ENCODE assay signal across 1 cellular context in the genomic region with DNA sequence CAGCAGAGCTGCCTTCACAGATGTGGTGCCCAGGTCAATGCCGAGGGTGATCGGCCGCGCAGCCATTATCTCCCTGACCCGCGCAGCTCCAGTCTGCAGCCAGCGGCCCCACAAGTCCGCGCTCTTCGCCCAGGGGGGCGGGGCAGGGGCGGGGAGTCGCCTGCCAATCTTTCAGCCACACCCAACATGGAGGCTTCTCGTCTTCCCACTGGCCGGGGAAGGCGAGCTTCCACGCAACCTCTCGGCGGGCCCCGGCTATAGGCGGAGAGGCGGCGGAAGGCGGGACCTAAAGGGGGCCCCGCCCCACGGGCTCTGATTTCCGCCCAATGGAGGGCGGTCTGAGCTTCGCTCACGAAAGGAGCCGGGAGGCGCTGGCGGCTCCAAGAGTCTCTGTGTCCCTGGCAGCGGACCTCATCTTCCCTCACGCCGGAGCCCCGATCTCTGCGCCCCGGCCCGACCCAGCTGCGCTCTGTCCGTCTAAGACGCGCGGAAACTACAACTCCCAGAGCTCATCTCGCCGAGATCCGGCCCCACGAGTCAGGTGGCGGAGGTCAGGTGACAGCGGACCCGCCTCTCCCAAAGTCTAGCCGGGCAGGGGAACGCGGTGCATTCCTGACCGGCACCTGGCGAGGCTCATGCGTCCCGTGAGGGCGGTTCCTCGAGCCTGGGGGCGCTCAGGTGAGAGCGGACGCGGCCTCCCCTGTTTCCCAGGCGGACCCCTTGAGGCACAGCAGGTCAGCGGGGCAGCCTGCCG.
TF ChIP-seq lines count a peak whose summit lies in the region.

A gene (plus strand): TSS at position 607 of the 754 bp plus-strand sequence. CDS start 3,447 bp downstream, outside the sequence.
A gene with protein sequence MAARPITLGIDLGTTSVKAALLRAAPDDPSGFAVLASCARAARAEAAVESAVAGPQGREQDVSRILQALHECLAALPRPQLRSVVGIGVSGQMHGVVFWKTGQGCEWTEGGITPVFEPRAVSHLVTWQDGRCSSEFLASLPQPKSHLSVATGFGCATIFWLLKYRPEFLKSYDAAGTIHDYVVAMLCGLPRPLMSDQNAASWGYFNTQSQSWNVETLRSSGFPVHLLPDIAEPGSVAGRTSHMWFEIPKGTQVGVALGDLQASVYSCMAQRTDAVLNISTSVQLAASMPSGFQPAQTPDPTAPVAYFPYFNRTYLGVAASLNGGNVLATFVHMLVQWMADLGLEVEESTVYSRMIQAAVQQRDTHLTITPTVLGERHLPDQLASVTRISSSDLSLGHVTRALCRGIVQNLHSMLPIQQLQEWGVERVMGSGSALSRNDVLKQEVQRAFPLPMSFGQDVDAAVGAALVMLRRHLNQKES (minus strand): TSS at position 97 of the 754 bp plus-strand sequence. CDS start 31 bp downstream, at position 66.

TF ChIP-seq in HEK293, 187 proteins besides CTCF, POLR2A, EP300 and RAD21 (continued from another document and continues in another):
- TF ChIP-seq, protein P1, sequence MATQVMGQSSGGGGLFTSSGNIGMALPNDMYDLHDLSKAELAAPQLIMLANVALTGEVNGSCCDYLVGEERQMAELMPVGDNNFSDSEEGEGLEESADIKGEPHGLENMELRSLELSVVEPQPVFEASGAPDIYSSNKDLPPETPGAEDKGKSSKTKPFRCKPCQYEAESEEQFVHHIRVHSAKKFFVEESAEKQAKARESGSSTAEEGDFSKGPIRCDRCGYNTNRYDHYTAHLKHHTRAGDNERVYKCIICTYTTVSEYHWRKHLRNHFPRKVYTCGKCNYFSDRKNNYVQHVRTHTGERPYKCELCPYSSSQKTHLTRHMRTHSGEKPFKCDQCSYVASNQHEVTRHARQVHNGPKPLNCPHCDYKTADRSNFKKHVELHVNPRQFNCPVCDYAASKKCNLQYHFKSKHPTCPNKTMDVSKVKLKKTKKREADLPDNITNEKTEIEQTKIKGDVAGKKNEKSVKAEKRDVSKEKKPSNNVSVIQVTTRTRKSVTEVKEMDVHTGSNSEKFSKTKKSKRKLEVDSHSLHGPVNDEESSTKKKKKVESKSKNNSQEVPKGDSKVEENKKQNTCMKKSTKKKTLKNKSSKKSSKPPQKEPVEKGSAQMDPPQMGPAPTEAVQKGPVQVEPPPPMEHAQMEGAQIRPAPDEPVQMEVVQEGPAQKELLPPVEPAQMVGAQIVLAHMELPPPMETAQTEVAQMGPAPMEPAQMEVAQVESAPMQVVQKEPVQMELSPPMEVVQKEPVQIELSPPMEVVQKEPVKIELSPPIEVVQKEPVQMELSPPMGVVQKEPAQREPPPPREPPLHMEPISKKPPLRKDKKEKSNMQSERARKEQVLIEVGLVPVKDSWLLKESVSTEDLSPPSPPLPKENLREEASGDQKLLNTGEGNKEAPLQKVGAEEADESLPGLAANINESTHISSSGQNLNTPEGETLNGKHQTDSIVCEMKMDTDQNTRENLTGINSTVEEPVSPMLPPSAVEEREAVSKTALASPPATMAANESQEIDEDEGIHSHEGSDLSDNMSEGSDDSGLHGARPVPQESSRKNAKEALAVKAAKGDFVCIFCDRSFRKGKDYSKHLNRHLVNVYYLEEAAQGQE (tag by site-specific recombination; IDR thresholded peaks at IDR 0.05) = peak; percentile 19; the same call in 1 of the 2 replicates
- no peak for TF ChIP-seq ZNF768 (tag by site-specific recombination; IDR thresholded peaks at IDR 0.05)
- TF ChIP-seq ZNF121 (tag by site-specific recombination; IDR thresholded peaks at IDR 0.05) = no peak
- TF ChIP-seq ZNF658 (tag by site-specific recombination; IDR thresholded peaks at IDR 0.05) = no peak
- no peak for TF ChIP-seq ZNF529 (tag by site-specific recombination; IDR thresholded peaks at IDR 0.05; ENCODE audit: insufficient replicate concordance)
- no peak for TF ChIP-seq ZNF221 (tag by site-specific recombination; IDR thresholded peaks at IDR 0.05; ENCODE audit: borderline replicate concordance)
- TF ChIP-seq, protein P2, sequence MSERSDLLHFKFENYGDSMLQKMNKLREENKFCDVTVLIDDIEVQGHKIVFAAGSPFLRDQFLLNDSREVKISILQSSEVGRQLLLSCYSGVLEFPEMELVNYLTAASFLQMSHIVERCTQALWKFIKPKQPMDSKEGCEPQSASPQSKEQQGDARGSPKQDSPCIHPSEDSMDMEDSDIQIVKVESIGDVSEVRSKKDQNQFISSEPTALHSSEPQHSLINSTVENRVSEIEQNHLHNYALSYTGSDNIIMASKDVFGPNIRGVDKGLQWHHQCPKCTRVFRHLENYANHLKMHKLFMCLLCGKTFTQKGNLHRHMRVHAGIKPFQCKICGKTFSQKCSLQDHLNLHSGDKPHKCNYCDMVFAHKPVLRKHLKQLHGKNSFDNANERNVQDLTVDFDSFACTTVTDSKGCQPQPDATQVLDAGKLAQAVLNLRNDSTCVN (tag by site-specific recombination; optimal IDR thresholded peaks at IDR 0.05) = peak; percentile 81
- TF ChIP-seq ZNF776 (tag by site-specific recombination; IDR thresholded peaks at IDR 0.05; ENCODE audit: borderline replicate concordance) = no peak
- TF ChIP-seq YY2 (tag by site-specific recombination; IDR thresholded peaks at IDR 0.05) = peak; percentile 58; the same call in 1 of the 2 replicates
- no peak for TF ChIP-seq ZNF132 (tag by site-specific recombination; IDR thresholded peaks at IDR 0.05; ENCODE audit: borderline replicate concordance)
- no peak for TF ChIP-seq ZNF354C (tag by site-specific recombination; IDR thresholded peaks at IDR 0.05; ENCODE audit: borderline replicate concordance, low read depth)
- no peak for TF ChIP-seq GLI4 (tag by site-specific recombination; IDR thresholded peaks at IDR 0.05)
- TF ChIP-seq, protein P3, sequence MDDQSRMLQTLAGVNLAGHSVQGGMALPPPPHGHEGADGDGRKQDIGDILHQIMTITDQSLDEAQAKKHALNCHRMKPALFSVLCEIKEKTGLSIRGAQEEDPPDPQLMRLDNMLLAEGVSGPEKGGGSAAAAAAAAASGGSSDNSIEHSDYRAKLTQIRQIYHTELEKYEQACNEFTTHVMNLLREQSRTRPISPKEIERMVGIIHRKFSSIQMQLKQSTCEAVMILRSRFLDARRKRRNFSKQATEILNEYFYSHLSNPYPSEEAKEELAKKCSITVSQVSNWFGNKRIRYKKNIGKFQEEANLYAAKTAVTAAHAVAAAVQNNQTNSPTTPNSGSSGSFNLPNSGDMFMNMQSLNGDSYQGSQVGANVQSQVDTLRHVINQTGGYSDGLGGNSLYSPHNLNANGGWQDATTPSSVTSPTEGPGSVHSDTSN (CRISPR knock-in tag; IDR thresholded peaks at IDR 0.05) = no peak; the same call in none of the 2 replicates
- TF ChIP-seq ZNF114 (tag by site-specific recombination; IDR thresholded peaks at IDR 0.05) = no peak
- TF ChIP-seq ZNF558 (tag by site-specific recombination; IDR thresholded peaks at IDR 0.05) = no peak
- no peak for TF ChIP-seq EGR2 (tag by site-specific recombination; IDR thresholded peaks at IDR 0.05; ENCODE audit: low read depth)
- no peak for TF ChIP-seq HOXA7 (CRISPR knock-in tag; IDR thresholded peaks at IDR 0.05; ENCODE audit: borderline replicate concordance)
- no peak for TF ChIP-seq ZNF791 (tag by site-specific recombination; IDR thresholded peaks at IDR 0.05)
- TF ChIP-seq SETDB1 (IDR thresholded peaks at IDR 0.05; ENCODE audit: insufficient read length, low read length) = no peak
- TF ChIP-seq ZNF302 (tag by site-specific recombination; IDR thresholded peaks at IDR 0.05; ENCODE audit: low read depth) = no peak
- no peak for TF ChIP-seq ZNF530 (tag by site-specific recombination; IDR thresholded peaks at IDR 0.05; ENCODE audit: low read depth)
- no peak for TF ChIP-seq ZNF623 (tag by site-specific recombination; IDR thresholded peaks at IDR 0.05)
- TF ChIP-seq, protein P4, sequence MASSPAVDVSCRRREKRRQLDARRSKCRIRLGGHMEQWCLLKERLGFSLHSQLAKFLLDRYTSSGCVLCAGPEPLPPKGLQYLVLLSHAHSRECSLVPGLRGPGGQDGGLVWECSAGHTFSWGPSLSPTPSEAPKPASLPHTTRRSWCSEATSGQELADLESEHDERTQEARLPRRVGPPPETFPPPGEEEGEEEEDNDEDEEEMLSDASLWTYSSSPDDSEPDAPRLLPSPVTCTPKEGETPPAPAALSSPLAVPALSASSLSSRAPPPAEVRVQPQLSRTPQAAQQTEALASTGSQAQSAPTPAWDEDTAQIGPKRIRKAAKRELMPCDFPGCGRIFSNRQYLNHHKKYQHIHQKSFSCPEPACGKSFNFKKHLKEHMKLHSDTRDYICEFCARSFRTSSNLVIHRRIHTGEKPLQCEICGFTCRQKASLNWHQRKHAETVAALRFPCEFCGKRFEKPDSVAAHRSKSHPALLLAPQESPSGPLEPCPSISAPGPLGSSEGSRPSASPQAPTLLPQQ (tag by site-specific recombination; IDR thresholded peaks at IDR 0.05) = peak; percentile 50
- no peak for TF ChIP-seq ZNF423 (tag by site-specific recombination; IDR thresholded peaks at IDR 0.05)
- TF ChIP-seq ZNF239 (tag by site-specific recombination; IDR thresholded peaks at IDR 0.05) = no peak
- TF ChIP-seq, protein P5, sequence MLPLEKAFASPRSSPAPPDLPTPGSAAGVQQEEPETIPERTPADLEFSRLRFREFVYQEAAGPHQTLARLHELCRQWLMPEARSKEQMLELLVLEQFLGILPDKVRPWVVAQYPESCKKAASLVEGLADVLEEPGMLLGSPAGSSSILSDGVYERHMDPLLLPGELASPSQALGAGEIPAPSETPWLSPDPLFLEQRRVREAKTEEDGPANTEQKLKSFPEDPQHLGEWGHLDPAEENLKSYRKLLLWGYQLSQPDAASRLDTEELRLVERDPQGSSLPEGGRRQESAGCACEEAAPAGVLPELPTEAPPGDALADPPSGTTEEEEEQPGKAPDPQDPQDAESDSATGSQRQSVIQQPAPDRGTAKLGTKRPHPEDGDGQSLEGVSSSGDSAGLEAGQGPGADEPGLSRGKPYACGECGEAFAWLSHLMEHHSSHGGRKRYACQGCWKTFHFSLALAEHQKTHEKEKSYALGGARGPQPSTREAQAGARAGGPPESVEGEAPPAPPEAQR (tag by site-specific recombination; IDR thresholded peaks at IDR 0.05) = no peak
- peak; percentile 61; the same call in 1 of the 2 replicates for TF ChIP-seq ZBTB7A (tag by site-specific recombination; IDR thresholded peaks at IDR 0.05; ENCODE audit: low read depth)
- TF ChIP-seq, protein P6, sequence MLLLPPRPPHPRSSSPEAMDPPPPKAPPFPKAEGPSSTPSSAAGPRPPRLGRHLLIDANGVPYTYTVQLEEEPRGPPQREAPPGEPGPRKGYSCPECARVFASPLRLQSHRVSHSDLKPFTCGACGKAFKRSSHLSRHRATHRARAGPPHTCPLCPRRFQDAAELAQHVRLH (tag by site-specific recombination; IDR thresholded peaks at IDR 0.05) = no peak
- no peak for TF ChIP-seq ZSCAN23 (tag by site-specific recombination; IDR thresholded peaks at IDR 0.05)
- TF ChIP-seq, protein P7, sequence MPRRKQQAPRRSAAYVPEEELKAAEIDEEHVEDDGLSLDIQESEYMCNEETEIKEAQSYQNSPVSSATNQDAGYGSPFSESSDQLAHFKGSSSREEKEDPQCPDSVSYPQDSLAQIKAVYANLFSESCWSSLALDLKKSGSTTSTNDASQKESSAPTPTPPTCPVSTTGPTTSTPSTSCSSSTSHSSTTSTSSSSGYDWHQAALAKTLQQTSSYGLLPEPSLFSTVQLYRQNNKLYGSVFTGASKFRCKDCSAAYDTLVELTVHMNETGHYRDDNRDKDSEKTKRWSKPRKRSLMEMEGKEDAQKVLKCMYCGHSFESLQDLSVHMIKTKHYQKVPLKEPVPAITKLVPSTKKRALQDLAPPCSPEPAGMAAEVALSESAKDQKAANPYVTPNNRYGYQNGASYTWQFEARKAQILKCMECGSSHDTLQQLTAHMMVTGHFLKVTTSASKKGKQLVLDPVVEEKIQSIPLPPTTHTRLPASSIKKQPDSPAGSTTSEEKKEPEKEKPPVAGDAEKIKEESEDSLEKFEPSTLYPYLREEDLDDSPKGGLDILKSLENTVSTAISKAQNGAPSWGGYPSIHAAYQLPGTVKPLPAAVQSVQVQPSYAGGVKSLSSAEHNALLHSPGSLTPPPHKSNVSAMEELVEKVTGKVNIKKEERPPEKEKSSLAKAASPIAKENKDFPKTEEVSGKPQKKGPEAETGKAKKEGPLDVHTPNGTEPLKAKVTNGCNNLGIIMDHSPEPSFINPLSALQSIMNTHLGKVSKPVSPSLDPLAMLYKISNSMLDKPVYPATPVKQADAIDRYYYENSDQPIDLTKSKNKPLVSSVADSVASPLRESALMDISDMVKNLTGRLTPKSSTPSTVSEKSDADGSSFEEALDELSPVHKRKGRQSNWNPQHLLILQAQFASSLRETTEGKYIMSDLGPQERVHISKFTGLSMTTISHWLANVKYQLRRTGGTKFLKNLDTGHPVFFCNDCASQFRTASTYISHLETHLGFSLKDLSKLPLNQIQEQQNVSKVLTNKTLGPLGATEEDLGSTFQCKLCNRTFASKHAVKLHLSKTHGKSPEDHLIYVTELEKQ (tag by site-specific recombination; IDR thresholded peaks at IDR 0.05; ENCODE audit: borderline replicate concordance) = peak; percentile 8; the same call in 1 of the 2 replicates
- no peak for TF ChIP-seq ZNF202 (tag by site-specific recombination; IDR thresholded peaks at IDR 0.05; ENCODE audit: borderline replicate concordance)
- TF ChIP-seq, protein P8, sequence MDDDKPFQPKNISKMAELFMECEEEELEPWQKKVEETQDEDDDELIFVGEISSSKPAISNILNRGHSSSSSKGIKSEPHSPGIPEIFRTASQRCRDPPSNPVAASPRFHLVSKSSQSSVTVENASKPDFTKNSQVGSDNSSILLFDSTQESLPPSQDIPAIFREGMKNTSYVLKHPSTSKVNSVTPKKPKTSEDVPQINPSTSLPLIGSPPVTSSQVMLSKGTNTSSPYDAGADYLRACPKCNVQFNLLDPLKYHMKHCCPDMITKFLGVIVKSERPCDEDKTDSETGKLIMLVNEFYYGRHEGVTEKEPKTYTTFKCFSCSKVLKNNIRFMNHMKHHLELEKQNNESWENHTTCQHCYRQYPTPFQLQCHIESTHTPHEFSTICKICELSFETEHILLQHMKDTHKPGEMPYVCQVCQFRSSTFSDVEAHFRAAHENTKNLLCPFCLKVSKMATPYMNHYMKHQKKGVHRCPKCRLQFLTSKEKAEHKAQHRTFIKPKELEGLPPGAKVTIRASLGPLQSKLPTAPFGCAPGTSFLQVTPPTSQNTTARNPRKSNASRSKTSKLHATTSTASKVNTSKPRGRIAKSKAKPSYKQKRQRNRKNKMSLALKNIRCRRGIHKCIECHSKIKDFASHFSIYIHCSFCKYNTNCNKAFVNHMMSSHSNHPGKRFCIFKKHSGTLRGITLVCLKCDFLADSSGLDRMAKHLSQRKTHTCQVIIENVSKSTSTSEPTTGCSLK (tag by site-specific recombination; IDR thresholded peaks at IDR 0.05) = no peak
- TF ChIP-seq, protein P9, sequence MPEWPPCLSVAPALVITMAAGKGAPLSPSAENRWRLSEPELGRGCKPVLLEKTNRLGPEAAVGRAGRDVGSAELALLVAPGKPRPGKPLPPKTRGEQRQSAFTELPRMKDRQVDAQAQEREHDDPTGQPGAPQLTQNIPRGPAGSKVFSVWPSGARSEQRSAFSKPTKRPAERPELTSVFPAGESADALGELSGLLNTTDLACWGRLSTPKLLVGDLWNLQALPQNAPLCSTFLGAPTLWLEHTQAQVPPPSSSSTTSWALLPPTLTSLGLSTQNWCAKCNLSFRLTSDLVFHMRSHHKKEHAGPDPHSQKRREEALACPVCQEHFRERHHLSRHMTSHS (tag by site-specific recombination; IDR thresholded peaks at IDR 0.05) = no peak
- TF ChIP-seq ZNF560 (tag by site-specific recombination; IDR thresholded peaks at IDR 0.05; ENCODE audit: borderline replicate concordance) = no peak
- TF ChIP-seq ZBTB21 (tag by site-specific recombination; IDR thresholded peaks at IDR 0.05) = no peak
- TF ChIP-seq KLF1 (tag by site-specific recombination; IDR thresholded peaks at IDR 0.05) = peak; percentile 69
- no peak for TF ChIP-seq ZNF211 (tag by site-specific recombination; IDR thresholded peaks at IDR 0.05; ENCODE audit: low read depth)
- TF ChIP-seq RBAK (tag by site-specific recombination; IDR thresholded peaks at IDR 0.05) = no peak
- no peak for TF ChIP-seq TCF7L2 (IDR thresholded peaks at IDR 0.05; ENCODE audit: borderline replicate concordance, low read depth, low read length)
- no peak for TF ChIP-seq ZNF571 (tag by site-specific recombination; IDR thresholded peaks at IDR 0.05)
- TF ChIP-seq TRIM28 (IDR thresholded peaks at IDR 0.05; ENCODE audit: borderline replicate concordance, low read length) = no peak
